In genomic region chr1:28456078-28456477, GRCh38 we compare ENCODE assay signal across 10 cellular contexts. TPM values are rescaled to one million over a fixed set of nuclear protein-coding genes. Genes with fewer than 3 reads are reported as not detected.
A peak's percentile ranks its signal among the peaks of the same experiment; 100 is the strongest.
DNase-seq lines count a peak whose midpoint lies in the region; ATAC-seq and TF ChIP-seq lines count a peak whose summit lies in the region.
"Had no signal": no experiment of that assay in that cellular context is flagged by ENCODE, and none has a peak within 500 bp of the region (broad histone marks: within the 10 kb centered on the region; RNA-seq: fewer than 3 reads in every experiment).

No MANE protein-coding gene starts in this region.

- TF ChIP-seq CTCF in cardiac muscle cell (IDR thresholded peaks at IDR 0.05; ENCODE audit: low read depth, low read length): no peak

- H3K4me3 ChIP-seq in cardiac muscle cell: no peak overlapping the region
- H3K4me3 ChIP-seq in SJSA1: no peak overlapping the region
- H3K4me3 ChIP-seq: stomach had no signal

- H3K27me3 ChIP-seq in cardiac muscle cell (no peaks in the 10 kb centered on the region), SJSA1 (replicated peaks) (no peaks in the 10 kb centered on the region)
- H3K27me3 ChIP-seq: stomach had no signal

- H3K4me1 ChIP-seq in cardiac muscle cell (ENCODE audit: low read depth) (peaks cover 9% of the 10 kb centered on the region), SJSA1 (replicated peaks) (peaks cover 26% of the 10 kb centered on the region)

- DNase-seq in cardiac muscle cell (ENCODE audit: low read depth in 1 of 2, low spot score in 1 of 2): peak in 1 of 2 donors; percentile 84
- no peak for DNase-seq in Right ventricle myocardium inferior (ENCODE audit: missing footprints)
- DNase-seq in SJSA1 (ENCODE audit: low read depth in 1 of 2, low spot score in 2 of 2): peak; percentile 51 to 52
- DNase-seq in epithelial cell of prostate (ENCODE audit: low read depth, low spot score): no peak
- DNase-seq in stimulated activated naive CD8-positive, alpha-beta T cell treated with anti-CD3 and anti-CD28 coated beads, Interleukin-15, Interleukin-2, amounts not matched to agents 100 U/mL and 50 U/mL, for 24 hours: no peak
- DNase-seq in D341Med (ENCODE audit: low spot score): no peak
- DNase-seq: NCI-H748 treated with DMSO at 0.1 percent for 48 hours, stomach had no signal

- no peak for ATAC-seq in Right ventricle myocardium inferior
- ATAC-seq in stimulated activated naive CD8-positive, alpha-beta T cell treated with anti-CD3 and anti-CD28 coated beads, Interleukin-15, Interleukin-2, amounts not matched to agents 100 U/mL and 50 U/mL, for 24 hours: peak; percentile 40
- no peak for ATAC-seq in GM18858 (IDR thresholded peaks at IDR 0.05; ENCODE audit: unreplicated experiment)
- no peak for ATAC-seq in HG03175 (IDR thresholded peaks at IDR 0.05; ENCODE audit: unreplicated experiment)

- intact Hi-C loops in Right ventricle myocardium inferior (cut with DNase I): loop anchor here (5.0 kb wide), 1 partner anchor 44 kb away; no protein-coding TSS in a partner anchor

- peak overlapping the region; percentile 25 for H3K27ac ChIP-seq in cardiac muscle cell
- peak overlapping the region; percentile 41 for H3K27ac ChIP-seq in SJSA1
- peak overlapping the region; percentile 12 for H3K27ac ChIP-seq in epithelial cell of prostate

- no peaks in the 10 kb centered on the region for H3K9me3 ChIP-seq in cardiac muscle cell (ENCODE audit: low read depth)
- H3K9me3 ChIP-seq in SJSA1 (replicated peaks): no peaks in the 10 kb centered on the region
- H3K9me3 ChIP-seq: stomach had no signal

- no peaks in the 10 kb centered on the region for H3K36me3 ChIP-seq in cardiac muscle cell
- H3K36me3 ChIP-seq in SJSA1: peaks cover 32% of the 10 kb centered on the region

RNA-seq across cellular contexts. Expression of gene RCC1, which starts 49.8 kb away (rescaled TPM):
- 22.0 and 24.7 TPM in 2 replicates for total RNA-seq in cardiac muscle cell
- 14.6 and 24.6 TPM in 2 replicates for polyA plus RNA-seq in cardiac muscle cell
- total RNA-seq in Right ventricle myocardium inferior: 8.5 TPM
- 52.7 and 64.3 TPM in 2 replicates for total RNA-seq in SJSA1 (2014; rRNA removed; shearing (Covaris generic))

Comparison
In these comparisons a context has a peak if more than half of its experiments do, and no peak if none do; other contexts are left out.
1. DNase-seq: peak in SJSA1 (2 of 2); none in Right ventricle myocardium inferior (single experiment), epithelial cell of prostate (single experiment), stimulated activated naive CD8-positive, alpha-beta T cell treated with anti-CD3 and anti-CD28 coated beads, Interleukin-15, Interleukin-2, amounts not matched to agents 100 U/mL and 50 U/mL, for 24 hours (single experiment) and D341Med (single experiment).
2. Peak in every context shown above with its lines, with median percentiles within 50 percentile points of each other: H3K27ac ChIP-seq.